Comparison of ENCODE assay signal across 1 cellular context in the genomic region with DNA sequence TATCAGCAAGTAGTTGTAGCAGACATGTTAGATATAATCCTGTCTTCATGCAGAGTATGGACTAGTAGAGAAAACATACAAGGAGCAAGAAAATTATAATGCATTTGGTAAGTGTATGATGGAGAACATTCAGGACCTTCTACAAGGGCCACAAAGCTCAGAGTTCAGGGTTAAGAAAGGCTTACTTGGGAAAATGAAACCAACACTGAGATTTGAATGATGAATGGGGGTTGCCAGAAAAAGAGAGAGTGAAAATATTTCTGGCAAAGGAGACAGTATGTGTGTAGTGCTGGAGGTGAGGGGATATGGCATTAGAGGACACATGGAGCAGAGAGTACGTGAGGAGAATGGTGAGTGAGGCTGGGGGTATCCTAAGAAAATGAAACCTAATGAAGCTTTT.
TF ChIP-seq lines count a peak whose summit lies in the region.

No MANE protein-coding gene starts in this region.

TF ChIP-seq in SK-N-SH treated with all-trans-retinoic acid at 6 μM for 48 hours, 23 proteins besides CTCF, POLR2A, EP300 and RAD21 (continued from another document):
- TF ChIP-seq, protein P1, sequence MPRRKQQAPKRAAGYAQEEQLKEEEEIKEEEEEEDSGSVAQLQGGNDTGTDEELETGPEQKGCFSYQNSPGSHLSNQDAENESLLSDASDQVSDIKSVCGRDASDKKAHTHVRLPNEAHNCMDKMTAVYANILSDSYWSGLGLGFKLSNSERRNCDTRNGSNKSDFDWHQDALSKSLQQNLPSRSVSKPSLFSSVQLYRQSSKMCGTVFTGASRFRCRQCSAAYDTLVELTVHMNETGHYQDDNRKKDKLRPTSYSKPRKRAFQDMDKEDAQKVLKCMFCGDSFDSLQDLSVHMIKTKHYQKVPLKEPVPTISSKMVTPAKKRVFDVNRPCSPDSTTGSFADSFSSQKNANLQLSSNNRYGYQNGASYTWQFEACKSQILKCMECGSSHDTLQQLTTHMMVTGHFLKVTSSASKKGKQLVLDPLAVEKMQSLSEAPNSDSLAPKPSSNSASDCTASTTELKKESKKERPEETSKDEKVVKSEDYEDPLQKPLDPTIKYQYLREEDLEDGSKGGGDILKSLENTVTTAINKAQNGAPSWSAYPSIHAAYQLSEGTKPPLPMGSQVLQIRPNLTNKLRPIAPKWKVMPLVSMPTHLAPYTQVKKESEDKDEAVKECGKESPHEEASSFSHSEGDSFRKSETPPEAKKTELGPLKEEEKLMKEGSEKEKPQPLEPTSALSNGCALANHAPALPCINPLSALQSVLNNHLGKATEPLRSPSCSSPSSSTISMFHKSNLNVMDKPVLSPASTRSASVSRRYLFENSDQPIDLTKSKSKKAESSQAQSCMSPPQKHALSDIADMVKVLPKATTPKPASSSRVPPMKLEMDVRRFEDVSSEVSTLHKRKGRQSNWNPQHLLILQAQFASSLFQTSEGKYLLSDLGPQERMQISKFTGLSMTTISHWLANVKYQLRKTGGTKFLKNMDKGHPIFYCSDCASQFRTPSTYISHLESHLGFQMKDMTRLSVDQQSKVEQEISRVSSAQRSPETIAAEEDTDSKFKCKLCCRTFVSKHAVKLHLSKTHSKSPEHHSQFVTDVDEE (CRISPR knock-in tag; IDR thresholded peaks at IDR 0.05), result no peak
- TF ChIP-seq, protein P2, sequence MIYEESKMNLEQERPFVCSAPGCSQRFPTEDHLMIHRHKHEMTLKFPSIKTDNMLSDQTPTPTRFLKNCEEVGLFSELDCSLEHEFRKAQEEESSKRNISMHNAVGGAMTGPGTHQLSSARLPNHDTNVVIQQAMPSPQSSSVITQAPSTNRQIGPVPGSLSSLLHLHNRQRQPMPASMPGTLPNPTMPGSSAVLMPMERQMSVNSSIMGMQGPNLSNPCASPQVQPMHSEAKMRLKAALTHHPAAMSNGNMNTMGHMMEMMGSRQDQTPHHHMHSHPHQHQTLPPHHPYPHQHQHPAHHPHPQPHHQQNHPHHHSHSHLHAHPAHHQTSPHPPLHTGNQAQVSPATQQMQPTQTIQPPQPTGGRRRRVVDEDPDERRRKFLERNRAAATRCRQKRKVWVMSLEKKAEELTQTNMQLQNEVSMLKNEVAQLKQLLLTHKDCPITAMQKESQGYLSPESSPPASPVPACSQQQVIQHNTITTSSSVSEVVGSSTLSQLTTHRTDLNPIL (CRISPR knock-in tag; IDR thresholded peaks at IDR 0.05; ENCODE audit: low read depth), result no peak
- no peak for TF ChIP-seq ZNF565 (CRISPR knock-in tag; conservative IDR thresholded peaks at IDR 0.05; ENCODE audit: low read depth)
- TF ChIP-seq ZNF70 (CRISPR knock-in tag; IDR thresholded peaks at IDR 0.05), result no peak
